ENCODE assay signal across 10 cellular contexts in genomic region chr17:39679521-39680192, GRCh38. TPM values are rescaled to one million over a fixed set of nuclear protein-coding genes. Genes with fewer than 3 reads are reported as not detected.
DNase-seq lines count a peak whose midpoint lies in the region; ATAC-seq lines count a peak whose summit lies in the region.
"Had no signal": no experiment of that assay in that cellular context is flagged by ENCODE, and none has a peak within 500 bp of the region (broad histone marks: within the 10 kb centered on the region; RNA-seq: fewer than 3 reads in every experiment).

No MANE protein-coding gene starts in this region.

- H3K36me3 ChIP-seq in KOPT-K1 (ENCODE audit: insufficient read depth, low read length), result no peaks in the 10 kb centered on the region
- H3K36me3 ChIP-seq: ovary had no signal

- in situ Hi-C loops in ACHN (cut with HindIII; ENCODE audit: low pct_ligation_motif_present, low pct_unique_long_range_greater_than_20kb, low sequenced_read_pairs), result no loop called here

- H3K36me3 Mint-ChIP-seq in stimulated activated naive B cell treated with anti-CD40 and anti-IgM and Interleukin-4, amounts not matched to agents 10 μg/mL and 1 μg/mL and 100 μg/mL, for 72 hours, result peaks cover 9 to 28% of the 10 kb centered on the region in 2 donors

- ATAC-seq in Right ventricle myocardium superior (ENCODE audit: poor library complexity), result peak; percentile 51
- peak; percentile 53 to 58 for ATAC-seq in stimulated activated naive B cell treated with anti-CD40 and anti-IgM and Interleukin-4, amounts not matched to agents 10 μg/mL and 1 μg/mL and 100 μg/mL, for 72 hours (replicated peaks)
- ATAC-seq: body of pancreas had no signal

- H3K4me3 Mint-ChIP-seq in stimulated activated naive B cell treated with anti-CD40 and anti-IgM and Interleukin-4, amounts not matched to agents 10 μg/mL and 1 μg/mL and 100 μg/mL, for 72 hours, result peak overlapping the region; percentile 40 to 48

- DNase-seq in activated CD8-positive, alpha-beta memory T cell treated with anti-CD3 and anti-CD28 coated beads, Interleukin-2, amount 50 U/mL, for 48 hours, result peak; percentile 74
- DNase-seq in Right ventricle myocardium superior (peak; percentile 66), ACHN (no peak), DMS53 treated with DMSO at 0.1 percent for 48 hours (lab: John Stamatoyannopoulos, UW; ENCODE audit: unreplicated experiment) (no peak), RKO (ENCODE audit: low spot score) (no peak)
- DNase-seq in stimulated activated naive B cell treated with anti-CD40 and anti-IgM and Interleukin-4, amounts not matched to agents 10 μg/mL and 1 μg/mL and 100 μg/mL, for 72 hours, result no peak
- DNase-seq: body of pancreas, NCI-H2081, ovary had no signal

- no peaks in the 10 kb centered on the region for H3K9me3 Mint-ChIP-seq in stimulated activated naive B cell treated with anti-CD40 and anti-IgM and Interleukin-4, amounts not matched to agents 10 μg/mL and 1 μg/mL and 100 μg/mL, for 72 hours

- intact Hi-C loops in Right ventricle myocardium superior (cut with DNase I), result no loop called here

- no peaks in the 10 kb centered on the region for H3K27me3 Mint-ChIP-seq in stimulated activated naive B cell treated with anti-CD40 and anti-IgM and Interleukin-4, amounts not matched to agents 10 μg/mL and 1 μg/mL and 100 μg/mL, for 72 hours

- peak overlapping the region; percentile 93 for H3K27ac ChIP-seq in KOPT-K1 (ENCODE audit: low read depth, low read length, poor library complexity, severe bottlenecking)
- H3K27ac ChIP-seq: body of pancreas, ovary had no signal

- H3K9me3 ChIP-seq in KOPT-K1 (ENCODE audit: insufficient read depth, low read length, poor library complexity, severe bottlenecking), result no peaks in the 10 kb centered on the region
- H3K9me3 ChIP-seq: body of pancreas, ovary had no signal

- H3K4me1 Mint-ChIP-seq in stimulated activated naive B cell treated with anti-CD40 and anti-IgM and Interleukin-4, amounts not matched to agents 10 μg/mL and 1 μg/mL and 100 μg/mL, for 72 hours, result peaks cover 60 to 71% of the 10 kb centered on the region in 2 donors

- H3K27ac Mint-ChIP-seq in stimulated activated naive B cell treated with anti-CD40 and anti-IgM and Interleukin-4, amounts not matched to agents 10 μg/mL and 1 μg/mL and 100 μg/mL, for 72 hours, result peak overlapping the region; percentile 91

RNA-seq across cellular contexts. Expression of gene PGAP3, which starts 8.2 kb away (rescaled TPM):
- total RNA-seq in Right ventricle myocardium superior, result 10.0 TPM

RNA-seq across cellular contexts. Expression of gene PNMT, which starts 11.4 kb away (rescaled TPM):
- 7.1 TPM for total RNA-seq in Right ventricle myocardium superior

RNA-seq across cellular contexts. Expression of gene TCAP, which starts 14.5 kb away (rescaled TPM):
- 5,900 TPM for total RNA-seq in Right ventricle myocardium superior

RNA-seq across cellular contexts. Expression of gene ERBB2, which starts 20.2 kb away (rescaled TPM):
- 64.2 TPM for total RNA-seq in Right ventricle myocardium superior

RNA-seq across cellular contexts. Expression of gene STARD3, which starts 42.7 kb away (rescaled TPM):
- 13.9 TPM for total RNA-seq in Right ventricle myocardium superior

Comparison
In these comparisons a context has a peak if more than half of its experiments do, and no peak if none do; other contexts are left out.
1. DNase-seq: peak in activated CD8-positive, alpha-beta memory T cell treated with anti-CD3 and anti-CD28 coated beads, Interleukin-2, amount 50 U/mL, for 48 hours (single experiment) and Right ventricle myocardium superior (single experiment); none in stimulated activated naive B cell treated with anti-CD40 and anti-IgM and Interleukin-4, amounts not matched to agents 10 μg/mL and 1 μg/mL and 100 μg/mL, for 72 hours (single experiment), ACHN (single experiment), DMS53 treated with DMSO at 0.1 percent for 48 hours (single experiment) and RKO (single experiment).